Comparison of ENCODE assay signal across 1 cellular context in the genomic region with DNA sequence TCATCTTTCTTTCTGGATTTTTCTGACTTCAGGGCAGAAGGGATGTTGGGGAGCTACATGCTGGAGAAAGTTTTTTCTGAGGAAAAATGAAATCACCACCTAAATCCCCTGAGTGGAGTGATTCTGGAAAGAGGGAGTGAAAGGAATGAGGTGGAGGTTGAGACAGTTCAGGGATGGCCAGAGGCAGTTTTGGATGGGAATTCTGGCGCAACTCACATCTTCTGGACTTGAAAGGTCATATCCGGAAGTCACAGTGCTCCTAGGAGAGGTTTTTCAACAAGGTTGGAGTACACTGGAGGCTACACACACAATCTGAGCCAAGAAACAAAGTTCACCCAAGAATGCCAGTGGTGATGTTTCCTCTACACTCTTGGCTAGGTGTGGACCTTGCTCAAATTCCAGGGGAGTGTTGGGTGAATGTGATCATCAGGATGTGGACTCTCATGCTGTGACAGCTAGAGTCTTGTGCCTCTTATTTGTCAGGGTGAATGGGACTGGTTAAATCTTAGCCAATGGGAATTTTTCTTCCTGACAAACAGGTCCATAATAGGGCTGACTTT.
TF ChIP-seq lines count a peak whose summit lies in the region.

No MANE protein-coding gene starts in this region.

TF ChIP-seq in H1, 55 proteins besides CTCF, POLR2A, EP300 and RAD21 (continued from another document):
- TF ChIP-seq, protein P1, sequence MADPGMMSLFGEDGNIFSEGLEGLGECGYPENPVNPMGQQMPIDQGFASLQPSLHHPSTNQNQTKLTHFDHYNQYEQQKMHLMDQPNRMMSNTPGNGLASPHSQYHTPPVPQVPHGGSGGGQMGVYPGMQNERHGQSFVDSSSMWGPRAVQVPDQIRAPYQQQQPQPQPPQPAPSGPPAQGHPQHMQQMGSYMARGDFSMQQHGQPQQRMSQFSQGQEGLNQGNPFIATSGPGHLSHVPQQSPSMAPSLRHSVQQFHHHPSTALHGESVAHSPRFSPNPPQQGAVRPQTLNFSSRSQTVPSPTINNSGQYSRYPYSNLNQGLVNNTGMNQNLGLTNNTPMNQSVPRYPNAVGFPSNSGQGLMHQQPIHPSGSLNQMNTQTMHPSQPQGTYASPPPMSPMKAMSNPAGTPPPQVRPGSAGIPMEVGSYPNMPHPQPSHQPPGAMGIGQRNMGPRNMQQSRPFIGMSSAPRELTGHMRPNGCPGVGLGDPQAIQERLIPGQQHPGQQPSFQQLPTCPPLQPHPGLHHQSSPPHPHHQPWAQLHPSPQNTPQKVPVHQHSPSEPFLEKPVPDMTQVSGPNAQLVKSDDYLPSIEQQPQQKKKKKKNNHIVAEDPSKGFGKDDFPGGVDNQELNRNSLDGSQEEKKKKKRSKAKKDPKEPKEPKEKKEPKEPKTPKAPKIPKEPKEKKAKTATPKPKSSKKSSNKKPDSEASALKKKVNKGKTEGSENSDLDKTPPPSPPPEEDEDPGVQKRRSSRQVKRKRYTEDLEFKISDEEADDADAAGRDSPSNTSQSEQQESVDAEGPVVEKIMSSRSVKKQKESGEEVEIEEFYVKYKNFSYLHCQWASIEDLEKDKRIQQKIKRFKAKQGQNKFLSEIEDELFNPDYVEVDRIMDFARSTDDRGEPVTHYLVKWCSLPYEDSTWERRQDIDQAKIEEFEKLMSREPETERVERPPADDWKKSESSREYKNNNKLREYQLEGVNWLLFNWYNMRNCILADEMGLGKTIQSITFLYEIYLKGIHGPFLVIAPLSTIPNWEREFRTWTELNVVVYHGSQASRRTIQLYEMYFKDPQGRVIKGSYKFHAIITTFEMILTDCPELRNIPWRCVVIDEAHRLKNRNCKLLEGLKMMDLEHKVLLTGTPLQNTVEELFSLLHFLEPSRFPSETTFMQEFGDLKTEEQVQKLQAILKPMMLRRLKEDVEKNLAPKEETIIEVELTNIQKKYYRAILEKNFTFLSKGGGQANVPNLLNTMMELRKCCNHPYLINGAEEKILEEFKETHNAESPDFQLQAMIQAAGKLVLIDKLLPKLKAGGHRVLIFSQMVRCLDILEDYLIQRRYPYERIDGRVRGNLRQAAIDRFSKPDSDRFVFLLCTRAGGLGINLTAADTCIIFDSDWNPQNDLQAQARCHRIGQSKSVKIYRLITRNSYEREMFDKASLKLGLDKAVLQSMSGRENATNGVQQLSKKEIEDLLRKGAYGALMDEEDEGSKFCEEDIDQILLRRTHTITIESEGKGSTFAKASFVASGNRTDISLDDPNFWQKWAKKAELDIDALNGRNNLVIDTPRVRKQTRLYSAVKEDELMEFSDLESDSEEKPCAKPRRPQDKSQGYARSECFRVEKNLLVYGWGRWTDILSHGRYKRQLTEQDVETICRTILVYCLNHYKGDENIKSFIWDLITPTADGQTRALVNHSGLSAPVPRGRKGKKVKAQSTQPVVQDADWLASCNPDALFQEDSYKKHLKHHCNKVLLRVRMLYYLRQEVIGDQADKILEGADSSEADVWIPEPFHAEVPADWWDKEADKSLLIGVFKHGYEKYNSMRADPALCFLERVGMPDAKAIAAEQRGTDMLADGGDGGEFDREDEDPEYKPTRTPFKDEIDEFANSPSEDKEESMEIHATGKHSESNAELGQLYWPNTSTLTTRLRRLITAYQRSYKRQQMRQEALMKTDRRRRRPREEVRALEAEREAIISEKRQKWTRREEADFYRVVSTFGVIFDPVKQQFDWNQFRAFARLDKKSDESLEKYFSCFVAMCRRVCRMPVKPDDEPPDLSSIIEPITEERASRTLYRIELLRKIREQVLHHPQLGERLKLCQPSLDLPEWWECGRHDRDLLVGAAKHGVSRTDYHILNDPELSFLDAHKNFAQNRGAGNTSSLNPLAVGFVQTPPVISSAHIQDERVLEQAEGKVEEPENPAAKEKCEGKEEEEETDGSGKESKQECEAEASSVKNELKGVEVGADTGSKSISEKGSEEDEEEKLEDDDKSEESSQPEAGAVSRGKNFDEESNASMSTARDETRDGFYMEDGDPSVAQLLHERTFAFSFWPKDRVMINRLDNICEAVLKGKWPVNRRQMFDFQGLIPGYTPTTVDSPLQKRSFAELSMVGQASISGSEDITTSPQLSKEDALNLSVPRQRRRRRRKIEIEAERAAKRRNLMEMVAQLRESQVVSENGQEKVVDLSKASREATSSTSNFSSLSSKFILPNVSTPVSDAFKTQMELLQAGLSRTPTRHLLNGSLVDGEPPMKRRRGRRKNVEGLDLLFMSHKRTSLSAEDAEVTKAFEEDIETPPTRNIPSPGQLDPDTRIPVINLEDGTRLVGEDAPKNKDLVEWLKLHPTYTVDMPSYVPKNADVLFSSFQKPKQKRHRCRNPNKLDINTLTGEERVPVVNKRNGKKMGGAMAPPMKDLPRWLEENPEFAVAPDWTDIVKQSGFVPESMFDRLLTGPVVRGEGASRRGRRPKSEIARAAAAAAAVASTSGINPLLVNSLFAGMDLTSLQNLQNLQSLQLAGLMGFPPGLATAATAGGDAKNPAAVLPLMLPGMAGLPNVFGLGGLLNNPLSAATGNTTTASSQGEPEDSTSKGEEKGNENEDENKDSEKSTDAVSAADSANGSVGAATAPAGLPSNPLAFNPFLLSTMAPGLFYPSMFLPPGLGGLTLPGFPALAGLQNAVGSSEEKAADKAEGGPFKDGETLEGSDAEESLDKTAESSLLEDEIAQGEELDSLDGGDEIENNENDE (IDR thresholded peaks at IDR 0.05; ENCODE audit: insufficient replicate concordance, low read length): no peak
- no peak for TF ChIP-seq ASH2L (IDR thresholded peaks at IDR 0.05; ENCODE audit: low read length)
TF ChIP-seq in H1: peak in this region for 0.
